Comparison of ENCODE assay signal across 1 cellular context in the genomic region with DNA sequence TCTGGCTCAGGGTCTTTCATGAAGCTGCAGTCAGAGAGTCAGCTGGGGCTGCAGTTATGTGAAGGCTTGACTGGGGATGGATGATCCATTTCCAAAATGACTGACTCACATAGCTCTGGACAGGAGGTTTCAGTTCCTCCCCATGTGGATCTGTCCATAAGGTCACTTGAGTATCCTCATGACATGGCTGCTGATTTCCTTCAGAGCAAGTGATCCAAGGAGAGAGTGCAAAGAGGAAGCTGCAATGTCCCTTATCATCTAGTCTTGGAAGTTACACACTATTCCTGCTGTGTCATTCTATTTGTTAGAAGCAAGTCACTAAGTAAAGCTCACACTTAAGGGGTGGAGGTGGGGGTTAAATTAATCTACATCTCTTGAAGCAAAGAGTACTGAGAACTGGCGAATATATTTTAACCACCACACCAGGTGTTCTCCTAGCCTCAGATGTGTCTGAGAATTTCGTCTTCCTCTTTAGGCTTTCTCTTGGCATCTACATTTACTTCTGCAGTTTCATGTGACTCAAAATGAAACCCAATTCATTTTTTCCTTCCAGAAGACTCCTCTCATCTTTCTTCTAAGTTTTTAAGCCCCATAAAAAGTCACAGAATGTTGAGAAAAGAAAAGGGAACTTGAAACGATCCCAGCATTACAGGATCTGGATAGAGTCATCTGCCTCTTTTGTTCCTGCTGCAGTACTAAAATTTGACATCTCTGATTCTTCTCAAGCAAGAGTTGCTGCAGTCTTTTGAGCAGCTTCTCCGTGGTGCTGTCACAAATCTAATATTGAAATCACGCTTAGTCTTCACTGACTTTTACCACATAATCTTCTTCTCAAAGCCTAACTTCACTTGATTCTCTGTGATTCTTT.
A peak's percentile ranks its signal among the peaks of the same experiment; 100 is the strongest.
TF ChIP-seq lines count a peak whose summit lies in the region.

No MANE protein-coding gene starts in this region.

TF ChIP-seq in K562, 482 proteins besides CTCF, POLR2A, EP300 and RAD21:
- peak; percentile 74; the same call in 1 of the 2 replicates for TF ChIP-seq MAFF (IDR thresholded peaks at IDR 0.05; ENCODE audit: low read length)
- TF ChIP-seq C11orf30 (IDR thresholded peaks at IDR 0.05; ENCODE audit: low read depth): peak; percentile 79
- TF ChIP-seq ZNF316 (IDR thresholded peaks at IDR 0.05): peak; percentile 79
- TF ChIP-seq SMARCA4 (IDR thresholded peaks at IDR 0.05): peak; percentile 35; the same call in 1 of the 2 replicates
- TF ChIP-seq SOX6 (IDR thresholded peaks at IDR 0.05): no peak
- TF ChIP-seq FOXA3 (CRISPR knock-in tag; conservative IDR thresholded peaks at IDR 0.05 in 1 of 2, IDR thresholded peaks at IDR 0.05 in 1 of 2): peak in 1 of 2 experiments; percentile 48; a peak in 2 of 4 replicates
- TF ChIP-seq TRIM24 (IDR thresholded peaks at IDR 0.05): peak in 1 of 2 experiments; percentile 64; a peak in 2 of 4 replicates
- TF ChIP-seq JUND (IDR thresholded peaks at IDR 0.05; ENCODE audit: borderline replicate concordance, low read depth, low read length): no peak
- TF ChIP-seq JUND (tag; IDR thresholded peaks at IDR 0.05; ENCODE audit: borderline replicate concordance, low read depth, low read length): 0 out of 3 replicates have a peak, but pooled peaks have one; percentile 27
- peak; percentile 55; the same call in 1 of the 2 replicates for TF ChIP-seq MAFK (IDR thresholded peaks at IDR 0.05; ENCODE audit: low read length)
- TF ChIP-seq ARID1B (IDR thresholded peaks at IDR 0.05): peak; percentile 43
- TF ChIP-seq NFE2L1 (tag; IDR thresholded peaks at IDR 0.05; ENCODE audit: borderline replicate concordance, low read depth): 0 out of 2 replicates have a peak, but pooled peaks have one; percentile 24
- TF ChIP-seq MAFG (tag; conservative IDR thresholded peaks at IDR 0.05): peak; percentile 88
- peak; percentile 84 for TF ChIP-seq NFE2 (IDR thresholded peaks at IDR 0.05; ENCODE audit: low read depth)
- TF ChIP-seq FOXP1 (CRISPR knock-in tag; IDR thresholded peaks at IDR 0.05): no peak
- TF ChIP-seq BACH1 (tag; IDR thresholded peaks at IDR 0.05): no peak
- TF ChIP-seq, protein P1, sequence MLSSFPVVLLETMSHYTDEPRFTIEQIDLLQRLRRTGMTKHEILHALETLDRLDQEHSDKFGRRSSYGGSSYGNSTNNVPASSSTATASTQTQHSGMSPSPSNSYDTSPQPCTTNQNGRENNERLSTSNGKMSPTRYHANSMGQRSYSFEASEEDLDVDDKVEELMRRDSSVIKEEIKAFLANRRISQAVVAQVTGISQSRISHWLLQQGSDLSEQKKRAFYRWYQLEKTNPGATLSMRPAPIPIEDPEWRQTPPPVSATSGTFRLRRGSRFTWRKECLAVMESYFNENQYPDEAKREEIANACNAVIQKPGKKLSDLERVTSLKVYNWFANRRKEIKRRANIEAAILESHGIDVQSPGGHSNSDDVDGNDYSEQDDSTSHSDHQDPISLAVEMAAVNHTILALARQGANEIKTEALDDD (IDR thresholded peaks at IDR 0.05): peak; percentile 69
- peak; percentile 21; the same call in 1 of the 2 replicates for TF ChIP-seq SPI1 (IDR thresholded peaks at IDR 0.05; ENCODE audit: borderline replicate concordance, low read depth, low read length)
- no peak for TF ChIP-seq ZNF224 (CRISPR knock-in tag; IDR thresholded peaks at IDR 0.05)
- TF ChIP-seq ZNF766 (CRISPR knock-in tag; conservative IDR thresholded peaks at IDR 0.05): peak; percentile 54; the same call in 1 of the 2 replicates
- 0 out of 2 replicates have a peak, but pooled peaks have one; percentile 24 for TF ChIP-seq NCOA1 (IDR thresholded peaks at IDR 0.05; ENCODE audit: low read depth)
- TF ChIP-seq DPF2 (IDR thresholded peaks at IDR 0.05): 0 out of 2 replicates have a peak, but pooled peaks have one; percentile 15
- TF ChIP-seq, protein P2, sequence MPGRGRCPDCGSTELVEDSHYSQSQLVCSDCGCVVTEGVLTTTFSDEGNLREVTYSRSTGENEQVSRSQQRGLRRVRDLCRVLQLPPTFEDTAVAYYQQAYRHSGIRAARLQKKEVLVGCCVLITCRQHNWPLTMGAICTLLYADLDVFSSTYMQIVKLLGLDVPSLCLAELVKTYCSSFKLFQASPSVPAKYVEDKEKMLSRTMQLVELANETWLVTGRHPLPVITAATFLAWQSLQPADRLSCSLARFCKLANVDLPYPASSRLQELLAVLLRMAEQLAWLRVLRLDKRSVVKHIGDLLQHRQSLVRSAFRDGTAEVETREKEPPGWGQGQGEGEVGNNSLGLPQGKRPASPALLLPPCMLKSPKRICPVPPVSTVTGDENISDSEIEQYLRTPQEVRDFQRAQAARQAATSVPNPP (IDR thresholded peaks at IDR 0.05; ENCODE audit: borderline replicate concordance, insufficient read depth, insufficient read length): no peak
- no peak for TF ChIP-seq ZNF384 (IDR thresholded peaks at IDR 0.05; ENCODE audit: low read depth, low read length)
- no peak for TF ChIP-seq ZNF75A (CRISPR knock-in tag; IDR thresholded peaks at IDR 0.05)
- TF ChIP-seq, protein P3, sequence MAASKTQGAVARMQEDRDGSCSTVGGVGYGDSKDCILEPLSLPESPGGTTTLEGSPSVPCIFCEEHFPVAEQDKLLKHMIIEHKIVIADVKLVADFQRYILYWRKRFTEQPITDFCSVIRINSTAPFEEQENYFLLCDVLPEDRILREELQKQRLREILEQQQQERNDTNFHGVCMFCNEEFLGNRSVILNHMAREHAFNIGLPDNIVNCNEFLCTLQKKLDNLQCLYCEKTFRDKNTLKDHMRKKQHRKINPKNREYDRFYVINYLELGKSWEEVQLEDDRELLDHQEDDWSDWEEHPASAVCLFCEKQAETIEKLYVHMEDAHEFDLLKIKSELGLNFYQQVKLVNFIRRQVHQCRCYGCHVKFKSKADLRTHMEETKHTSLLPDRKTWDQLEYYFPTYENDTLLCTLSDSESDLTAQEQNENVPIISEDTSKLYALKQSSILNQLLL (CRISPR knock-in tag; IDR thresholded peaks at IDR 0.05; ENCODE audit: borderline replicate concordance): no peak
- no peak for TF ChIP-seq ILK (tag; IDR thresholded peaks at IDR 0.05; ENCODE audit: borderline replicate concordance, low read depth)
